Comparison of ENCODE assay signal across 8 cellular contexts in the genomic region with DNA sequence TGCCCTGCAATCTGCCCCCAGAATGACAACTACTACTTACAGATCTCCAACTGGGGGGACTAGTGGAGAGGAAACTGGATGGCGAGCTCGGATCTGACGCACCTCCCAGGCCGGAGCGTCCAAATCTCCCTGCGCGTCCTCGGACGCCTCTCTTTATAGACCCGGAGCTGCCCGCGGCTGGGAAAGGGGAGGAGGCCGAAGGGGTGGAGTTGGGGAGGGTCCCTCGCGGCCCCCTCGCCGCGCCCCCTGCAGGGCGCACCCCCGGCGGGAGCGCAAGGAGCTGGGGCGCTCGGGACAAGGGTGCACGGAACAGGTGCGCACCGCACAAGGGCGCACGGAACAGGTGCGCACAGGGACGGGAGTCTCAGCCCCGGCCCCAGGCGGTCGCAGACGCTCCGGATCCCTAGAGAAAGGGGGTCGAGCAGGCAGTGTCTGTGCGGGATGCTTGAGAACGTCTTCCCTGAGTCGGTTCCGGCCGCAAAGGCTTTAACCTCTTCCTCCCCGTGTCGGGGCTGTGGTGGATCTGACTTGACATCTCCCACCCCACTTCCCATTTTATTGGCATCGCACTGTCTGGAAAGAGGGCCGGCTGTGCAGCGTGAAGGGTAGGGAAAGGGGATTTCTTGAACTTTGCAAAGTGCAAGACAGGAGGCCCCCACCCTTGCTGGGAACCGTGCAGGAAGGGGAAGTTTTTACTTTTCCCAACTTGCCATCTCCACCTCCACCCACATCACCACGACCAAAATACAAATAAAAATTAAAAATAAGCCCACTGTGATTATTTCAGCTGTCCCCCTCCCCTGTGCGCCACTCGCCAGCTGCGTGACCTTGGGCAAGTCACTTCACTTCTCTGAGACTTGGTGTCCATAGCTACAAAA. TPM values are rescaled to one million over a fixed set of nuclear protein-coding genes. Genes with fewer than 3 reads are reported as not detected.
DNase-seq lines count a peak whose midpoint lies in the region; ATAC-seq lines count a peak whose summit lies in the region.

Gene MYH11, minus strand, starts transcription at position 128 of the 878 bp plus-strand sequence. CDS start 18,776 bp downstream, outside the sequence.

- H3K4me1 ChIP-seq in ACC112 (ENCODE audit: control insufficient read depth, insufficient read depth, low read length, unreplicated experiment), result peaks cover 11% of the 10 kb centered on the region

- no peak for ATAC-seq in naive B cell (ENCODE audit: low read depth in 2 of 2)
- no peak for ATAC-seq in HG02852 (IDR thresholded peaks at IDR 0.05; ENCODE audit: unreplicated experiment)

- DNase-seq in MG63 (no peak), ecto neural progenitor cell (ENCODE audit: low spot score) (peak; percentile 57), naive B cell (no peak), NCI-H526 (lab: John Stamatoyannopoulos, UW) (no peak), NOMO-1 (lab: John Stamatoyannopoulos, UW; ENCODE audit: unreplicated experiment in 2 of 2) (no peak)
- DNase-seq in stimulated activated naive CD4-positive, alpha-beta T cell treated with Interleukin-2 at 50 U/mL for 16 hours (lab: John Stamatoyannopoulos, UW), result no peak

- H3K9me3 Mint-ChIP-seq in naive B cell, result no peaks in the 10 kb centered on the region

- peaks cover 5 to 8% of the 10 kb centered on the region in 2 donors for H3K36me3 Mint-ChIP-seq in naive B cell

- H3K4me3 ChIP-seq in ACC112 (ENCODE audit: low read depth, low read length), result peak within 1 kb of the TSS; percentile 77
- peak within 1 kb of the TSS; percentile 28 for H3K4me3 ChIP-seq in MG63

- no peaks in the 10 kb centered on the region for H3K79me2 ChIP-seq in ACC112 (ENCODE audit: control insufficient read depth, insufficient read depth, low read length, unreplicated experiment)

- peak within 1 kb of the TSS; percentile 92 for H2AFZ ChIP-seq in ACC112 (ENCODE audit: low read length, unreplicated experiment)

- peak within 1 kb of the TSS in 1 of 6 donors; percentile 28 for H3K27ac Mint-ChIP-seq in naive B cell

- H3K4me3 Mint-ChIP-seq in naive B cell, result peak within 1 kb of the TSS in 6 of 8 donors; percentile 46 to 68 (median 60)

- no peak within 1 kb of the TSS for H3K27ac ChIP-seq in ACC112 (ENCODE audit: low read depth, low read length)

- H3K4me1 Mint-ChIP-seq in naive B cell, result peaks cover 14 to 21% (median 19%) of the 10 kb centered on the region in 3 donors

- peaks cover 26 to 55% (median 37%) of the 10 kb centered on the region in 3 donors for H3K27me3 Mint-ChIP-seq in naive B cell

- H3K27me3 ChIP-seq in ACC112 (ENCODE audit: insufficient read depth, low read length) (peaks cover 58% of the 10 kb centered on the region), MG63 (peaks cover 21% of the 10 kb centered on the region)

- H3K36me3 ChIP-seq in ACC112 (ENCODE audit: insufficient read depth, low read length) (no peaks in the 10 kb centered on the region), MG63 (no peaks in the 10 kb centered on the region)

- H3K9me3 ChIP-seq in MG63, result no peaks in the 10 kb centered on the region

RNA-seq across cellular contexts. Expression of gene MYH11, which starts in this region (rescaled TPM):
- total RNA-seq in MG63 (2014; rRNA removed; shearing (Covaris generic); ENCODE audit: low replicate concordance), result 0.03 TPM in 1 of 2 replicates, not detected in the other
- polyA plus RNA-seq in naive B cell (ENCODE audit: low read depth in 6 of 6), result 1 to 10 TPM in 1 of 6 donors, under 1 TPM in 5; 0.22 to 3.2 (median 0.49) TPM
